In genomic region chr22:46652081-46652929, GRCh38 we compare ENCODE assay signal across 9 cellular contexts. TPM values are rescaled to one million over a fixed set of nuclear protein-coding genes. Genes with fewer than 3 reads are reported as not detected.
DNase-seq lines count a peak whose midpoint lies in the region; ATAC-seq, FAIRE-seq and TF ChIP-seq lines count a peak whose summit lies in the region.
"Had no signal": no experiment of that assay in that cellular context is flagged by ENCODE, and none has a peak within 500 bp of the region (broad histone marks: within the 10 kb centered on the region; RNA-seq: fewer than 3 reads in every experiment).

No MANE protein-coding gene starts in this region.

- H3K4me1 Mint-ChIP-seq in activated T-cell treated with anti-CD3 and anti-CD28 coated beads, Interleukin-2, amount 50 U/mL, for 72 hours (ENCODE audit: low read depth): peaks cover 32% of the 10 kb centered on the region

- no peaks in the 10 kb centered on the region for H3K36me3 Mint-ChIP-seq in activated T-cell treated with anti-CD3 and anti-CD28 coated beads, Interleukin-2, amount 50 U/mL, for 72 hours (ENCODE audit: insufficient read depth in 2 of 2)

- TF ChIP-seq CTCF in choroid plexus epithelial cell (conservative IDR thresholded peaks at IDR 0.05; ENCODE audit: low read depth, low read length) (peak; percentile 11), lower lobe of right lung (IDR thresholded peaks at IDR 0.05) (no peak), transverse colon (IDR thresholded peaks at IDR 0.05) (no peak)

- H3K4me3 ChIP-seq in choroid plexus epithelial cell (ENCODE audit: low read depth, low read length): peak overlapping the region; percentile 50
- H3K4me3 ChIP-seq in lower lobe of right lung: no peak overlapping the region
- H3K4me3 ChIP-seq in transverse colon: no peak overlapping the region

- intact Hi-C loops in lower lobe of right lung (cut with DNase I): no loop called here
- intact Hi-C loops in transverse colon (cut with DNase I; ENCODE audit: low total_unique reads): no loop called here

- no peak for FAIRE-seq in frontal cortex (lab: Jason Lieb, UNC)
- FAIRE-seq: GM18507 had no signal

- H3K4me3 Mint-ChIP-seq in activated T-cell treated with anti-CD3 and anti-CD28 coated beads, Interleukin-2, amount 50 U/mL, for 72 hours: peak overlapping the region in 1 of 2 donors; percentile 35

- in situ Hi-C loops in transverse colon (cut with MboI; ENCODE audit: low pct_ligation_motif_present in 1 of 4, low pct_unique_long_range_greater_than_20kb in 1 of 4, low sequenced_read_pairs in 3 of 4): no loop called here

- peaks cover 23% of the 10 kb centered on the region for H3K4me1 ChIP-seq in lower lobe of right lung
- H3K4me1 ChIP-seq in transverse colon: peaks cover 16 to 42% (median 26%) of the 10 kb centered on the region in 4 donors

- ATAC-seq in activated T-cell treated with anti-CD3 and anti-CD28 coated beads, Interleukin-2, amount 50 U/mL, for 72 hours (replicated peaks in 1 of 2): peak in 1 of 2 donors; percentile 29
- ATAC-seq in lower lobe of right lung: no peak

- TF ChIP-seq EP300 in transverse colon (IDR thresholded peaks at IDR 0.05; ENCODE audit: low read depth): no peak

- no peaks in the 10 kb centered on the region for H3K27me3 ChIP-seq in lower lobe of right lung (ENCODE audit: low read depth)
- no peaks in the 10 kb centered on the region for H3K27me3 ChIP-seq in transverse colon

- DNase-seq in activated T-cell treated with anti-CD3 and anti-CD28 coated beads, Interleukin-2, amount 50 U/mL, for 72 hours: no peak
- DNase-seq in activated T-cell treated with anti-CD3 and anti-CD28 coated beads for 4 hours: no peak
- DNase-seq in choroid plexus epithelial cell (ENCODE audit: low read depth): peak; percentile 79
- no peak for DNase-seq in lower lobe of right lung
- peak; percentile 48 for DNase-seq in transverse colon
- DNase-seq in NCI-H128 (lab: John Stamatoyannopoulos, UW; ENCODE audit: unreplicated experiment): no peak
- no peak for DNase-seq in frontal cortex (ENCODE audit: low spot score in 2 of 2)
- no peak for DNase-seq in NCI-H526 (lab: John Stamatoyannopoulos, UW)

- 70% methylated on average over 23 of the region's 23 CpGs; no CpG with 5 or more reads in 1 of the 2 donors for WGBS in transverse colon (ENCODE audit: low coverage in 1 of 2), 2 donors

- peaks cover 4 to 5% of the 10 kb centered on the region in 2 donors for H3K9me3 Mint-ChIP-seq in activated T-cell treated with anti-CD3 and anti-CD28 coated beads, Interleukin-2, amount 50 U/mL, for 72 hours

- H3K36me3 ChIP-seq in lower lobe of right lung: no peaks in the 10 kb centered on the region
- H3K36me3 ChIP-seq in transverse colon: no peaks in the 10 kb centered on the region

- TF ChIP-seq POLR2A in transverse colon (IDR thresholded peaks at IDR 0.05): no peak

- H3K9me3 ChIP-seq in lower lobe of right lung: no peaks in the 10 kb centered on the region
- H3K9me3 ChIP-seq in transverse colon: no peaks in the 10 kb centered on the region

- H3K27me3 Mint-ChIP-seq in activated T-cell treated with anti-CD3 and anti-CD28 coated beads, Interleukin-2, amount 50 U/mL, for 72 hours (ENCODE audit: low read depth): no peaks in the 10 kb centered on the region

- H3K27ac Mint-ChIP-seq in activated T-cell treated with anti-CD3 and anti-CD28 coated beads, Interleukin-2, amount 50 U/mL, for 72 hours: peak overlapping the region; percentile 14

- H3K27ac ChIP-seq in lower lobe of right lung (peak overlapping the region; percentile 31), transverse colon (peak overlapping the region; percentile 51 to 66 (median 63))

RNA-seq across cellular contexts. Expression of gene GRAMD4, which starts 32.1 kb away (rescaled TPM):
- total RNA-seq in activated T-cell treated with anti-CD3 and anti-CD28 coated beads, Interleukin-2, amount 50 U/mL, for 72 hours: 10 to 100 TPM; 42.8 to 53.5 TPM
- total RNA-seq in lower lobe of right lung (58.1 TPM), transverse colon (100 to 1,000 TPM; 146 to 981 (median 258) TPM), frontal cortex (49.7 TPM)

Comparison
In these comparisons a context has a peak if more than half of its experiments do, and no peak if none do; other contexts are left out.
1. DNase-seq: peak in choroid plexus epithelial cell (single experiment) and transverse colon (single experiment); none in activated T-cell treated with anti-CD3 and anti-CD28 coated beads, Interleukin-2, amount 50 U/mL, for 72 hours (0 of 2), activated T-cell treated with anti-CD3 and anti-CD28 coated beads for 4 hours (single experiment), lower lobe of right lung (single experiment), NCI-H128 (single experiment), frontal cortex (0 of 2) and NCI-H526 (0 of 2).